ENCODE assay signal across 10 cellular contexts in the genomic region with DNA sequence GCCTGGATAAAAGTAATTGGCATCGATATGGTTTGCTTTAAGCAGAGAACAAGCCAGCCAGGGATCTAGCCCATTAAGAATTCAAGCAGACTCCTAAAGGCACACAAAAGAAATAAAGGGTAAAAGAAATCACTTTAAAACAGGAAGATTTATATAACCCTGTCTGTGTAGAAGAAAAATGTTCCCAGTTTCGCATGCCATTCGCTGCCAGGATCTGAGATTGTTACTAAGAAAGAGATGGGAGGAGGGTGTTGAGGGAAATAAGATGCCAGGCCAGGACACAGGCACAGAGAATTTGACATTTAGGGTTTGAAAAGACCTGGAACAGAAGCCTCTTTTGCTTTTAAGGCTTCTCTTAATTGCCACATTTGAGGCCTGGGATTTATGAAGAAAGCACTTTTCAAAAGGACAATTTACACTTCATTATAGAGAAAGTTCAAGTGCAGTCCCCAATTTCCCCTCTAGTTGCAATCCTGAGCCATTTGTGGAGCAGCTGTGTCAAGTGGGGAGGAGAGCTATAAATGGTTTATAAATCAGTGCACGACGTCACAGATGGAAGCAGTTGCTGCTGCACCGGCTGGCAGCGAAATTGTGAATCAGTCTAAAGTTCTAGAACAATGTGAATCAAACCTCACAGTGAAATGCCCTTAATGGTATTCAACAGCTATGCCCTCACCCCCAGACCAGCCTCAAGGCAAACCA. TPM values are rescaled to one million over a fixed set of nuclear protein-coding genes. Genes with fewer than 3 reads are reported as not detected.
DNase-seq lines count a peak whose midpoint lies in the region; ATAC-seq, FAIRE-seq and TF ChIP-seq lines count a peak whose summit lies in the region.
"Had no signal": no experiment of that assay in that cellular context is flagged by ENCODE, and none has a peak within 500 bp of the region (broad histone marks: within the 10 kb centered on the region; RNA-seq: fewer than 3 reads in every experiment).

No MANE protein-coding gene starts in this region.

- H3K27ac ChIP-seq in keratinocyte (ENCODE audit: control insufficient read depth, insufficient read depth, low read length) = no peak overlapping the region
- H3K27ac ChIP-seq in thyroid gland = no peak overlapping the region
- H3K27ac ChIP-seq: SJSA1 had no signal

- WGBS in thyroid gland, 2 donors = 52 to 57% methylated on average over 7 of the region's 7 CpGs

- no peaks in the 10 kb centered on the region for H3K9me3 ChIP-seq in keratinocyte (ENCODE audit: control insufficient read depth, low read depth, low read length)
- H3K9me3 ChIP-seq in thyroid gland = no peaks in the 10 kb centered on the region
- H3K9me3 ChIP-seq: SJSA1 had no signal

- DNase-seq in GM04504 (ENCODE audit: low read depth) = peak; percentile 38
- peak; percentile 55 for DNase-seq in NB4 (ENCODE audit: low read depth)
- DNase-seq in amniotic epithelial cell (ENCODE audit: low read depth) = peak; percentile 70
- DNase-seq in keratinocyte (ENCODE audit: low read depth, low spot score) = no peak
- peak; percentile 22 to 25 for DNase-seq in thyroid gland
- no peak for DNase-seq in mucosa of gallbladder (ENCODE audit: low spot score)
- DNase-seq in HUDEP-2 (lab: John Stamatoyannopoulos, UW; ENCODE audit: unreplicated experiment in 76 of 76) = no peak
- DNase-seq: naive B cell had no signal

- H3K9ac ChIP-seq in keratinocyte (ENCODE audit: control insufficient read depth, extremely low read depth, insufficient read depth, low read length) = no peak overlapping the region

- TF ChIP-seq POLR2A in NB4 (IDR thresholded peaks at IDR 0.05; ENCODE audit: extremely low read depth, insufficient read length) = no peak
- no peak for TF ChIP-seq POLR2A in thyroid gland (IDR thresholded peaks at IDR 0.05)

- no peaks in the 10 kb centered on the region for H3K9me1 ChIP-seq in keratinocyte (ENCODE audit: control insufficient read depth, extremely low read depth, insufficient read depth, low read length)

- TF ChIP-seq CTCF in NB4 (IDR thresholded peaks at IDR 0.05; ENCODE audit: low read depth, low read length) (peak; percentile 37), keratinocyte (optimal IDR thresholded peaks at IDR 0.05 in 1 of 3, IDR thresholded peaks at IDR 0.05 in 1 of 3, conservative IDR thresholded peaks at IDR 0.05 in 1 of 3; ENCODE audit: extremely low read depth in 1 of 3, insufficient read depth in 2 of 3, low read length in 3 of 3) (peak; percentile 49 to 69 (median 65)), thyroid gland (IDR thresholded peaks at IDR 0.05) (peak in 4 of 6 experiments; percentile 24 to 44 (median 42))

- H3K4me3 ChIP-seq in NB4 (ENCODE audit: low read depth, low read length) (no peak overlapping the region), keratinocyte (ENCODE audit: control insufficient read depth in 2 of 3, extremely low read depth in 1 of 3, insufficient read depth in 2 of 3, low read depth in 1 of 3, low read length in 3 of 3) (no peak overlapping the region), thyroid gland (replicated peaks in 1 of 3) (no peak overlapping the region)
- H3K4me3 ChIP-seq: SJSA1 had no signal

- H3K79me2 ChIP-seq in keratinocyte (ENCODE audit: control insufficient read depth, insufficient read depth, low read length) = no peaks in the 10 kb centered on the region

- intact Hi-C loops in thyroid gland (cut with DNase I) = no loop called here

- H4K20me1 ChIP-seq in keratinocyte (ENCODE audit: control insufficient read depth, extremely low read depth, insufficient read depth, low read length) = no peaks in the 10 kb centered on the region

- H3K4me2 ChIP-seq in keratinocyte (ENCODE audit: control insufficient read depth, extremely low read depth, insufficient read depth, low read depth, low read length) = no peak overlapping the region

- H3K4me1 ChIP-seq in keratinocyte (ENCODE audit: control insufficient read depth, extremely low read depth, insufficient read depth, low read length) (peaks cover 13% of the 10 kb centered on the region), thyroid gland (no peaks in the 10 kb centered on the region)

- H2AFZ ChIP-seq in keratinocyte (ENCODE audit: control insufficient read depth, low read length) = peak overlapping the region; percentile 12

- no peak for FAIRE-seq in keratinocyte (lab: Jason Lieb, UNC)

- H3K27me3 ChIP-seq in keratinocyte (ENCODE audit: control insufficient read depth, extremely low read depth, insufficient read depth, low read length) = no peaks in the 10 kb centered on the region
- H3K27me3 ChIP-seq in thyroid gland = no peaks in the 10 kb centered on the region
- H3K27me3 ChIP-seq: SJSA1 had no signal

- H3K36me3 ChIP-seq in keratinocyte (ENCODE audit: control insufficient read depth in 2 of 2, extremely low read depth in 1 of 2, insufficient read depth in 2 of 2, low read length in 2 of 2) (no peaks in the 10 kb centered on the region), thyroid gland (no peaks in the 10 kb centered on the region)
- H3K36me3 ChIP-seq: SJSA1 had no signal

- dilution Hi-C loops in keratinocyte (cut with MboI; ENCODE audit: extremely low pct_ligation_motif_present, low sequenced_read_pairs) = no loop called here

- ATAC-seq in GM21515 (IDR thresholded peaks at IDR 0.05; ENCODE audit: unreplicated experiment) = no peak

RNA-seq across cellular contexts. Expression of a gene that starts 26.4 kb away (rescaled TPM):
- polyA plus RNA-seq in keratinocyte = 6.7 to 10.2 TPM (median 7.0 TPM) in 3 replicates
- polyA plus RNA-seq in keratinocyte (2011; ENCODE audit: low read depth) = 2.1 TPM
- polyA plus RNA-seq in keratinocyte (2011; cell fraction: cytosol; rRNA removed) = 5.9 and 8.7 TPM in 2 replicates
- polyA plus RNA-seq in keratinocyte (2011; cell fraction: nucleus; rRNA removed) = 4.0 and 6.8 TPM in 2 replicates
- 6.6 and 8.0 TPM in 2 replicates for polyA plus RNA-seq in keratinocyte (2012; ENCODE audit: low replicate concordance)
- 1.2 to 5.2 TPM (median 2.5 TPM) in 3 replicates for polyA minus RNA-seq in keratinocyte
- polyA minus RNA-seq in keratinocyte (2011; cell fraction: cytosol; rRNA and poly(A)+ RNA removed) = 4.2 TPM
- 1.6 and 3.1 TPM in 2 replicates for polyA minus RNA-seq in keratinocyte (2011; cell fraction: nucleus; rRNA and poly(A)+ RNA removed)
- total RNA-seq in thyroid gland = 10 to 100 TPM in 1 of 4 donors, 1 to 10 TPM in 3; 5.1 to 13.3 (median 6.2) TPM
- 8.3 TPM for total RNA-seq in mucosa of gallbladder

RNA-seq across cellular contexts. Expression of a gene that starts 26.8 kb away (rescaled TPM):
- 15.4 to 19.7 TPM (median 16.1 TPM) in 3 replicates for polyA plus RNA-seq in keratinocyte
- 22.3 TPM for polyA plus RNA-seq in keratinocyte (2011; ENCODE audit: low read depth)
- polyA plus RNA-seq in keratinocyte (2011; cell fraction: cytosol; rRNA removed) = 12.5 and 16.6 TPM in 2 replicates
- 19.9 and 20.1 TPM in 2 replicates for polyA plus RNA-seq in keratinocyte (2011; cell fraction: nucleus; rRNA removed)
- 17.5 and 29.9 TPM in 2 replicates for polyA plus RNA-seq in keratinocyte (2012; ENCODE audit: low replicate concordance)
- polyA minus RNA-seq in keratinocyte = 21.9 to 55.3 TPM (median 40.2 TPM) in 3 replicates
- 20.7 TPM for polyA minus RNA-seq in keratinocyte (2011; cell fraction: cytosol; rRNA and poly(A)+ RNA removed)
- 11.0 and 16.5 TPM in 2 replicates for polyA minus RNA-seq in keratinocyte (2011; cell fraction: nucleus; rRNA and poly(A)+ RNA removed)
- total RNA-seq in thyroid gland = 10 to 100 TPM in 3 of 4 donors, 1 to 10 TPM in 1; 5.5 to 19.2 (median 13.2) TPM
- 44.7 TPM for total RNA-seq in mucosa of gallbladder

Comparison
In these comparisons a context has a peak if more than half of its experiments do, and no peak if none do; other contexts are left out.
1. DNase-seq: peak in GM04504 (single experiment), NB4 (single experiment), amniotic epithelial cell (single experiment) and thyroid gland (2 of 2); none in keratinocyte (single experiment), mucosa of gallbladder (single experiment) and HUDEP-2 (0 of 76).
2. Peak in every context shown above with its lines, with median percentiles within 50 percentile points of each other: CTCF ChIP-seq.